Comparison of ENCODE assay signal across 23 cellular contexts in genomic region chr21:43308101-43308500, GRCh38.
A peak's percentile ranks its signal among the peaks of the same experiment; 100 is the strongest.
DNase-seq lines count a peak whose midpoint lies in the region; ATAC-seq and TF ChIP-seq lines count a peak whose summit lies in the region.
"Had no signal": no experiment of that assay in that cellular context is flagged by ENCODE, and none has a peak within 500 bp of the region (broad histone marks: within the 10 kb centered on the region; RNA-seq: fewer than 3 reads in every experiment).

No MANE protein-coding gene starts in this region.

- intact Hi-C loops in right cardiac atrium (cut with DNase I) (no loop called here), left ventricle myocardium superior (cut with micrococcal nuclease) (no loop called here), mammary epithelial cell (cut with micrococcal nuclease) (no loop called here), aorta (cut with DNase I) (no loop called here)

- no peak overlapping the region for H3K23ac ChIP-seq in neuronal stem cell (ENCODE audit: low read depth, low read length, poor library complexity)

- no peak overlapping the region for H2BK12ac ChIP-seq in neuronal stem cell (ENCODE audit: low read length)

- no peak overlapping the region for H4K8ac ChIP-seq in neuronal stem cell (ENCODE audit: low read depth, low read length)

- dilution Hi-C loops in mammary epithelial cell (cut with HindIII; ENCODE audit: low sequenced_read_pairs): no loop called here

- H4K91ac ChIP-seq in neuronal stem cell (ENCODE audit: low read depth, low read length, poor library complexity): peak overlapping the region; percentile 43

- no peak overlapping the region for H3K4ac ChIP-seq in neuronal stem cell (ENCODE audit: low read length)

- H3K9me3 ChIP-seq in right cardiac atrium (ENCODE audit: control insufficient read depth, low read length) (no peaks in the 10 kb centered on the region), mammary epithelial cell (replicated peaks; ENCODE audit: insufficient read depth, low read length) (no peaks in the 10 kb centered on the region), neuronal stem cell (replicated peaks in 1 of 2; ENCODE audit: control insufficient read depth in 2 of 2, insufficient read depth in 1 of 2, low read depth in 1 of 2, low read length in 2 of 2) (peaks cover 0 to 2% of the 10 kb centered on the region in 2 donors), aorta (ENCODE audit: control insufficient read depth, low read length) (no peaks in the 10 kb centered on the region), GM23248 (ENCODE audit: low read depth) (no peaks in the 10 kb centered on the region)
- H3K9me3 ChIP-seq: neutrophil, vagina had no signal

- H3K14ac ChIP-seq in neuronal stem cell (ENCODE audit: low read length): no peak overlapping the region

- H3K4me2 ChIP-seq in mammary epithelial cell (ENCODE audit: insufficient read depth, low read depth, low read length): no peak overlapping the region
- no peak overlapping the region for H3K4me2 ChIP-seq in neuronal stem cell (ENCODE audit: insufficient read depth, low read length, poor library complexity, severe bottlenecking)
- H3K4me2 ChIP-seq in GM23248 (ENCODE audit: unreplicated experiment): no peak overlapping the region
- H3K4me2 ChIP-seq: GM23338 had no signal

- H3K27me3 ChIP-seq in right cardiac atrium (ENCODE audit: control insufficient read depth, insufficient read depth) (no peaks in the 10 kb centered on the region), mammary epithelial cell (ENCODE audit: insufficient read depth, low read length) (no peaks in the 10 kb centered on the region), neuronal stem cell (ENCODE audit: control insufficient read depth in 3 of 3, insufficient read depth in 3 of 3, low read depth in 1 of 3, low read length in 3 of 3) (no peaks in the 10 kb centered on the region), aorta (ENCODE audit: control insufficient read depth in 1 of 2, insufficient read depth in 2 of 2, low read length in 1 of 2) (no peaks in the 10 kb centered on the region), GM23248 (replicated peaks; ENCODE audit: insufficient read depth) (no peaks in the 10 kb centered on the region)
- H3K27me3 ChIP-seq: brain microvascular endothelial cell, neutrophil, vagina had no signal

- H2BK120ac ChIP-seq in neuronal stem cell (ENCODE audit: low read depth, low read length): peak overlapping the region; percentile 28

- peak overlapping the region; percentile 55 for H2BK15ac ChIP-seq in neuronal stem cell (ENCODE audit: low read length)

- DNase-seq in right cardiac atrium (peak; percentile 4 to 34 (median 32)), left ventricle myocardium superior (no peak), mammary epithelial cell (no peak), neuronal stem cell (ENCODE audit: low spot score) (no peak), aorta (peak; percentile 16 to 66), GM23248 (no peak), NCI-H748 treated with DMSO at 0.1 percent for 48 hours (lab: John Stamatoyannopoulos, UW) (no peak), coronary artery (ENCODE audit: low spot score) (no peak)
- DNase-seq: activated CD4-positive, alpha-beta T cell treated with anti-CD3 and anti-CD28 coated beads, Interleukin-2, amount 50 U/mL, for 4 hours; activated CD8-positive, alpha-beta memory T cell treated with anti-CD3 and anti-CD28 coated beads, Interleukin-2, amount 50 U/mL, for 4 hours; activated naive CD8-positive, alpha-beta T cell treated with anti-CD3 and anti-CD28 coated beads for 36 hours; brain microvascular endothelial cell; CD4-positive, CD25-positive, alpha-beta regulatory T cell; cortex of kidney; EL; head of caudate nucleus; Karpas-422; NCI-H1092; NCI-H2029 treated with DMSO at 0.1 percent for 48 hours; NCI-H345 had no signal

- ATAC-seq in right cardiac atrium (no peak), left ventricle myocardium superior (no peak), aorta (ENCODE audit: low FRiP score) (no peak)
- ATAC-seq: GM23338 had no signal

- WGBS in right cardiac atrium: 71% methylated on average over 8 of the region's 8 CpGs
- 97% methylated on average over 6 of the region's 8 CpGs for WGBS in mammary epithelial cell (ENCODE audit: low coverage, missing lambda C conversion rate)
- WGBS in neuronal stem cell (ENCODE audit: extremely low coverage in 2 of 2, insufficient read length in 2 of 2, insufficient replicate concordance in 1 of 2), 2 donors: no CpG with 5 or more reads among the region's 8 CpGs
- whole genome bisulfite sequencing in aorta, 2 donors: 89 to 92% methylated on average over 8 of the region's 8 CpGs
- WGBS in GM23248 (ENCODE audit: low coverage in 1 of 2, low lambda C conversion rate in 2 of 2, missing lambda C conversion rate in 2 of 2), 2 experiments: 65 to 69% methylated on average over 8 of the region's 8 CpGs

- peak overlapping the region; percentile 89 for H3K18ac ChIP-seq in neuronal stem cell (ENCODE audit: low read length)

- no peak overlapping the region for H3K9ac ChIP-seq in mammary epithelial cell (ENCODE audit: insufficient read depth, low read length)
- H3K9ac ChIP-seq in neuronal stem cell (ENCODE audit: low read depth, low read length, poor library complexity): no peak overlapping the region
- H3K9ac ChIP-seq in GM23248: no peak overlapping the region

- H3K79me2 ChIP-seq in mammary epithelial cell (ENCODE audit: insufficient read depth, low read length): no peaks in the 10 kb centered on the region
- H3K79me2 ChIP-seq in GM23248 (ENCODE audit: insufficient read depth): no peaks in the 10 kb centered on the region

- H3K79me1 ChIP-seq in neuronal stem cell (ENCODE audit: low read depth, low read length): no peaks in the 10 kb centered on the region

- in situ Hi-C loops in mammary epithelial cell (cut with MboI; ENCODE audit: low sequenced_read_pairs in 2 of 2) (no loop called here), GM23248 (cut with MboI) (no loop called here)

- H3F3A ChIP-seq in GM23248 (ENCODE audit: insufficient read depth): no peaks in the 10 kb centered on the region

- H4K20me1 ChIP-seq in mammary epithelial cell (ENCODE audit: insufficient read depth, low read length): no peaks in the 10 kb centered on the region
- no peaks in the 10 kb centered on the region for H4K20me1 ChIP-seq in GM23248 (ENCODE audit: insufficient read depth)

- H2AFZ ChIP-seq in mammary epithelial cell (ENCODE audit: low read depth, low read length) (no peak overlapping the region), neuronal stem cell (ENCODE audit: low read length) (no peak overlapping the region), GM23248 (no peak overlapping the region)
- H2AFZ ChIP-seq: GM23338 had no signal

- CTCF ChIA-PET in mammary epithelial cell (lab: Charles Lee; ENCODE audit: low non-redundant PET): no interaction called here

- no peaks in the 10 kb centered on the region for H3K9me2 ChIP-seq in GM23248 (ENCODE audit: insufficient read depth)

- H3K27ac ChIP-seq in right cardiac atrium (ENCODE audit: low read length) (no peak overlapping the region), mammary epithelial cell (ENCODE audit: insufficient read depth, low read depth, low read length) (peak overlapping the region; percentile 66), neuronal stem cell (replicated peaks; ENCODE audit: low read length) (no peak overlapping the region), aorta (ENCODE audit: low read depth in 1 of 2, low read length in 2 of 2) (no peak overlapping the region), GM23248 (no peak overlapping the region), coronary artery (no peak overlapping the region)
- H3K27ac ChIP-seq: brain microvascular endothelial cell, neutrophil had no signal

- no peaks in the 10 kb centered on the region for H3K36me3 ChIP-seq in mammary epithelial cell (ENCODE audit: insufficient read depth, low read length)
- H3K36me3 ChIP-seq in neuronal stem cell (replicated peaks in 1 of 2; ENCODE audit: control insufficient read depth in 2 of 2, insufficient read depth in 2 of 2, low read length in 2 of 2): no peaks in the 10 kb centered on the region
- H3K36me3 ChIP-seq in aorta (ENCODE audit: control insufficient read depth in 1 of 2, insufficient read depth in 2 of 2, low read length in 1 of 2): no peaks in the 10 kb centered on the region
- no peaks in the 10 kb centered on the region for H3K36me3 ChIP-seq in GM23248 (ENCODE audit: low read depth)
- H3K36me3 ChIP-seq: brain microvascular endothelial cell, neutrophil, vagina had no signal

- BruUV-seq in mammary epithelial cell (replicated peaks; lab: Mats Ljungman, UMichigan): no TSS peak

- H3K4me3 ChIP-seq in right cardiac atrium (ENCODE audit: low read length) (no peak overlapping the region), mammary epithelial cell (replicated peaks in 1 of 3; ENCODE audit: insufficient read depth in 1 of 3, low read depth in 2 of 3, low read length in 3 of 3) (no peak overlapping the region), neuronal stem cell (ENCODE audit: low read length in 2 of 2) (no peak overlapping the region), aorta (ENCODE audit: low read length in 2 of 2) (no peak overlapping the region), GM23248 (no peak overlapping the region), coronary artery (no peak overlapping the region)
- H3K4me3 ChIP-seq: GM23338, vagina had no signal

- H3K4me1 ChIP-seq in right cardiac atrium (ENCODE audit: control insufficient read depth, insufficient read depth, low read length) (no peaks in the 10 kb centered on the region), mammary epithelial cell (ENCODE audit: insufficient read depth, low read length) (peaks cover 18% of the 10 kb centered on the region), neuronal stem cell (ENCODE audit: control insufficient read depth in 2 of 2, insufficient read depth in 1 of 2, low read depth in 1 of 2, low read length in 2 of 2) (peaks cover 3 to 5% of the 10 kb centered on the region in 2 donors), aorta (ENCODE audit: control insufficient read depth in 1 of 2, insufficient read depth in 2 of 2, low read length in 2 of 2) (no peaks in the 10 kb centered on the region), GM23248 (ENCODE audit: insufficient read depth) (no peaks in the 10 kb centered on the region)

- peak overlapping the region; percentile 86 for H2AK5ac ChIP-seq in neuronal stem cell (ENCODE audit: low read depth, low read length)

- no peak for TF ChIP-seq CTCF in mammary epithelial cell (conservative IDR thresholded peaks at IDR 0.05 in 1 of 2, IDR thresholded peaks at IDR 0.05 in 1 of 2; ENCODE audit: extremely low read depth in 1 of 2, insufficient read depth in 1 of 2, low read depth in 1 of 2, low read length in 2 of 2)
- no peak for TF ChIP-seq CTCF in coronary artery (IDR thresholded peaks at IDR 0.05)

- H2BK5ac ChIP-seq in neuronal stem cell (ENCODE audit: low read length): peak overlapping the region; percentile 53

Comparison
In these comparisons a context has a peak if more than half of its experiments do, and no peak if none do; other contexts are left out.
1. DNase-seq: peak in right cardiac atrium (3 of 3) and aorta (2 of 2); none in left ventricle myocardium superior (single experiment), mammary epithelial cell (single experiment), neuronal stem cell (single experiment), GM23248 (single experiment), NCI-H748 treated with DMSO at 0.1 percent for 48 hours (single experiment) and coronary artery (single experiment).